ENCODE assay signal across 8 cellular contexts in the genomic region with DNA sequence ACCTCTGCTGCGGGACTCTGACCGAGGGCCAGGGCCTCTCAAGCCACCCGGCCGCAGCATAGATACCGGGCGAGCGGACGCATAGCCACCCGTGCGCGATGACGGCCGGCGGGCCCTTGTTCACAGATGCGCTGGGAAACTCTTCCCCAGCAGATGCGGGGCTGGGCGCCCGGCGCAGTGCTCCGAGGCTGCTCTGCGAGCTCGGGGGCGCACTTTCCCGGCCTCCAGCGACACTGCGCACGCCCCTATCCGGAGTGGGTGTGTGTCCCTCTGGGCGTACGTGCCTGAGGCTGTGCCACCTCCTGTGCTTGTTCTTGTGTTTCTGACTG.
DNase-seq lines count a peak whose midpoint lies in the region; ATAC-seq, FAIRE-seq and TF ChIP-seq lines count a peak whose summit lies in the region.

No MANE protein-coding gene starts in this region.

- no peak overlapping the region for H2AFZ ChIP-seq in astrocyte (ENCODE audit: low read depth, low read length)

- H4K20me1 ChIP-seq in astrocyte (ENCODE audit: insufficient read depth, low read length), result no peaks in the 10 kb centered on the region

- peak overlapping the region; percentile 81 for H3K4me2 ChIP-seq in astrocyte (ENCODE audit: low read length)

- no peaks in the 10 kb centered on the region for H3K9me3 Mint-ChIP-seq in astrocyte (ENCODE audit: unreplicated experiment)

- no peaks in the 10 kb centered on the region for H3K9me3 ChIP-seq in astrocyte (ENCODE audit: insufficient read depth, low read depth, low read length)
- no peaks in the 10 kb centered on the region for H3K9me3 ChIP-seq in upper lobe of right lung

- H3K27ac ChIP-seq in astrocyte (ENCODE audit: low read depth, low read length) (no peak overlapping the region), upper lobe of right lung (no peak overlapping the region)

- H3K4me3 ChIP-seq in GM06990 (replicated peaks; ENCODE audit: low read depth, low read length), result peak overlapping the region; percentile 56
- peak overlapping the region; percentile 27 for H3K4me3 ChIP-seq in astrocyte (ENCODE audit: insufficient read depth, low read depth, low read length)
- H3K4me3 ChIP-seq in upper lobe of right lung, result peak overlapping the region; percentile 54

- H3K27me3 ChIP-seq in GM06990 (replicated peaks; ENCODE audit: control insufficient read depth, insufficient read depth, low read length) (no peaks in the 10 kb centered on the region; the same call in none of the 2 replicates), astrocyte (ENCODE audit: insufficient read depth, low read length) (peaks cover 92% of the 10 kb centered on the region), upper lobe of right lung (peaks cover 52% of the 10 kb centered on the region)

- no peak for FAIRE-seq in astrocyte (lab: Jason Lieb, UNC)

- TF ChIP-seq CTCF in GM06990 (IDR thresholded peaks at IDR 0.05; ENCODE audit: insufficient read depth, low read length, poor library complexity, severe bottlenecking) (no peak), astrocyte (IDR thresholded peaks at IDR 0.05; ENCODE audit: insufficient read depth, low read depth, low read length) (no peak), upper lobe of right lung (IDR thresholded peaks at IDR 0.05) (no peak)

- DNase-seq in GM06990 (ENCODE audit: extremely low read depth, insufficient read length), result no peak
- no peak for DNase-seq in astrocyte (ENCODE audit: low read depth)
- no peak for DNase-seq in left lobe of liver (ENCODE audit: low spot score)
- DNase-seq in upper lobe of right lung, result no peak
- no peak for DNase-seq in middle frontal gyrus (ENCODE audit: extremely low spot score, low spot score)

- no peak overlapping the region for H3K9ac ChIP-seq in astrocyte (ENCODE audit: low read length)

- H3K27ac Mint-ChIP-seq in astrocyte (ENCODE audit: unreplicated experiment), result no peak overlapping the region

- ATAC-seq in HG02610 (IDR thresholded peaks at IDR 0.05; ENCODE audit: unreplicated experiment) (peak; percentile 22), left lobe of liver (peak; percentile 40), upper lobe of right lung (peak; percentile 47), GM21717 (IDR thresholded peaks at IDR 0.05; ENCODE audit: unreplicated experiment) (no peak), HG03571 (IDR thresholded peaks at IDR 0.05; ENCODE audit: unreplicated experiment) (no peak)

- H3K36me3 ChIP-seq in GM06990 (ENCODE audit: control insufficient read depth, insufficient read depth, low read length) (no peaks in the 10 kb centered on the region), astrocyte (ENCODE audit: insufficient read depth, low read length) (no peaks in the 10 kb centered on the region), upper lobe of right lung (no peaks in the 10 kb centered on the region)

- H3K4me3 Mint-ChIP-seq in astrocyte (ENCODE audit: unreplicated experiment), result peak overlapping the region; percentile 72

- intact Hi-C loops in upper lobe of right lung (cut with DNase I), result no loop called here

- no peaks in the 10 kb centered on the region for H3K79me2 ChIP-seq in astrocyte (ENCODE audit: insufficient read depth, low read length)

- H3K27me3 Mint-ChIP-seq in astrocyte (ENCODE audit: low read depth, unreplicated experiment), result peaks cover 93% of the 10 kb centered on the region

- H3K4me1 Mint-ChIP-seq in astrocyte (ENCODE audit: low read depth, unreplicated experiment), result peaks cover 5% of the 10 kb centered on the region

- H3K36me3 Mint-ChIP-seq in astrocyte (ENCODE audit: low read depth, unreplicated experiment), result no peaks in the 10 kb centered on the region

- peaks cover 12% of the 10 kb centered on the region for H3K4me1 ChIP-seq in astrocyte (ENCODE audit: insufficient read depth, low read length)
- H3K4me1 ChIP-seq in upper lobe of right lung, result peaks cover 12% of the 10 kb centered on the region

Comparison
In these comparisons a context has a peak if more than half of its experiments do, and no peak if none do; other contexts are left out.
1. ATAC-seq: peak in HG02610 (single experiment), left lobe of liver (single experiment) and upper lobe of right lung (single experiment); none in GM21717 (single experiment) and HG03571 (single experiment).
2. Peak in every context shown above with its lines, with median percentiles within 50 percentile points of each other: H3K4me3 ChIP-seq.